ENCODE assay signal across 1 cellular context in the genomic region with DNA sequence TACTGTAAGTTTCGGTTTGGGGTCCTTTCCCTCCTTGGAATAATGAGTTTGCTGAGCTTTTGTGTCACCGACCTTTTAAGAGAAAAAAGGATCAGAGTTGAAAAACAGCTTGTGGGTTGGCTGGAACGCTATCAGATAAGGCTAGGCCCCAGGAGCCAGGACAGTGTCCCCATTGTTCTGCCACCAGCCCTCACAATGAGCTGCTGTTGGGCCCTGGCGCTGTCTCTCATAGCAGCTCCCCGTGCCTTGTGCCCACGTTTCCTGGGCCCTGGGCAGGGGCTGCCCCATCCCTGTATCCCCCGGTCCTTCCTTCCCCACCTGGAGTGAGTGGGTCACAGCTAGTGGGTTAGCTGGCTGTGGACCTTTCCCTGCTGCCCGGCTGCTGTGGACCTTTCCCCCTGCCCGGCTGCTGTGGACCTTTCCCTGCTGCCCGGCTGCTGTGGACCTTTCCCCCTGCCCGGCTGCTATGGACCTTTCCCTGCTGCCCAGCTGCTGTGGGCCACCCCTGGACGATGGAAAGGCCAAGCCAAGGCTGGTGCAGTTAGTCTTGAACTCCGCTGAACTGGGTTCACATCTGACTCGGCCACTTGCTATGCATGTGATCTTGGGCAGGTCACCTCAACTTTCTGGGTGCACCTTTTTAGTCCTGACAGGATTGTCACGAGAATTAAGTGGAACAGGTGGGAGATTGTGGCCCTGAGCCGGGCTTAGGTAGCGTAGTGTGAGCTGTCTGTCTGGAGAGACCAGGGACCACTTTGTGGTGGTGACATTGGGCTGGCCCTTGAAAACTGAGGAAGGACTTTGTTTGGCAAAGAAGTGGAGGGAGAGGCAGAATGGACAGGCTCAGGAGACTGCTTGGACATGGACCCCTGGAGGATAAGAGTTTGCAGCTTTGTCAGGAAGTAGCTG.
TF ChIP-seq lines count a peak whose summit lies in the region.

No MANE protein-coding gene starts in this region.

TF ChIP-seq in HepG2, 621 proteins besides CTCF, POLR2A, EP300 and RAD21 (continued from another document and continues in another):
- TF ChIP-seq, protein P1, sequence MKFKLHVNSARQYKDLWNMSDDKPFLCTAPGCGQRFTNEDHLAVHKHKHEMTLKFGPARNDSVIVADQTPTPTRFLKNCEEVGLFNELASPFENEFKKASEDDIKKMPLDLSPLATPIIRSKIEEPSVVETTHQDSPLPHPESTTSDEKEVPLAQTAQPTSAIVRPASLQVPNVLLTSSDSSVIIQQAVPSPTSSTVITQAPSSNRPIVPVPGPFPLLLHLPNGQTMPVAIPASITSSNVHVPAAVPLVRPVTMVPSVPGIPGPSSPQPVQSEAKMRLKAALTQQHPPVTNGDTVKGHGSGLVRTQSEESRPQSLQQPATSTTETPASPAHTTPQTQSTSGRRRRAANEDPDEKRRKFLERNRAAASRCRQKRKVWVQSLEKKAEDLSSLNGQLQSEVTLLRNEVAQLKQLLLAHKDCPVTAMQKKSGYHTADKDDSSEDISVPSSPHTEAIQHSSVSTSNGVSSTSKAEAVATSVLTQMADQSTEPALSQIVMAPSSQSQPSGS (CRISPR knock-in tag; IDR thresholded peaks at IDR 0.05), result peak; percentile 21; the same call in 1 of the 2 replicates
- TF ChIP-seq MBNL3 (CRISPR knock-in tag; conservative IDR thresholded peaks at IDR 0.05) (no peak), AKAP8 (CRISPR knock-in tag; IDR thresholded peaks at IDR 0.05) (no peak), PAXIP1 (CRISPR knock-in tag; conservative IDR thresholded peaks at IDR 0.05) (peak; percentile 85), KAT7 (CRISPR knock-in tag; IDR thresholded peaks at IDR 0.05; ENCODE audit: borderline replicate concordance) (no peak), YY1 (IDR thresholded peaks at IDR 0.05; ENCODE audit: insufficient read depth, insufficient replicate concordance, low read depth, low read length) (no peak), ZNF883 (CRISPR knock-in tag; IDR thresholded peaks at IDR 0.05; ENCODE audit: not compliant biosample characterization) (no peak), RFX3 (CRISPR knock-in tag; IDR thresholded peaks at IDR 0.05) (no peak), NR2C2 (CRISPR knock-in tag; IDR thresholded peaks at IDR 0.05; ENCODE audit: borderline replicate concordance) (peak; percentile 32; the same call in 1 of the 2 replicates), FLYWCH1 (CRISPR knock-in tag; IDR thresholded peaks at IDR 0.05) (no peak), ZNF788 (CRISPR knock-in tag; IDR thresholded peaks at IDR 0.05; ENCODE audit: borderline replicate concordance) (peak; percentile 88; the same call in 1 of the 2 replicates), ZNF7 (CRISPR knock-in tag; IDR thresholded peaks at IDR 0.05) (no peak), SOX13 (IDR thresholded peaks at IDR 0.05) (peak; percentile 81), SOX13 (CRISPR knock-in tag; conservative IDR thresholded peaks at IDR 0.05 in 1 of 2, IDR thresholded peaks at IDR 0.05 in 1 of 2) (peak in 1 of 2 experiments; percentile 92; a peak in 2 of 4 replicates), SIN3A (IDR thresholded peaks at IDR 0.05; ENCODE audit: borderline replicate concordance, low read depth, low read length) (0 out of 2 replicates have a peak, but pooled peaks have one; percentile 52), LRRFIP1 (CRISPR knock-in tag; conservative IDR thresholded peaks at IDR 0.05) (no peak), NCOA2 (CRISPR knock-in tag; IDR thresholded peaks at IDR 0.05) (peak; percentile 74), ZNF224 (CRISPR knock-in tag; IDR thresholded peaks at IDR 0.05) (no peak), GATAD2A (CRISPR knock-in tag; IDR thresholded peaks at IDR 0.05) (peak; percentile 62), BRF2 (CRISPR knock-in tag; IDR thresholded peaks at IDR 0.05) (no peak), NFAT5 (CRISPR knock-in tag; IDR thresholded peaks at IDR 0.05) (no peak), ZNF333 (CRISPR knock-in tag; IDR thresholded peaks at IDR 0.05; ENCODE audit: borderline replicate concordance) (0 out of 2 replicates have a peak, but pooled peaks have one; percentile 14), ARNTL (CRISPR knock-in tag; IDR thresholded peaks at IDR 0.05) (no peak), ZNF687 (CRISPR knock-in tag; IDR thresholded peaks at IDR 0.05) (peak; percentile 93), ZNF577 (CRISPR knock-in tag; IDR thresholded peaks at IDR 0.05; ENCODE audit: borderline replicate concordance, low read depth) (no peak), HOXA3 (CRISPR knock-in tag; IDR thresholded peaks at IDR 0.05) (peak; percentile 48), ZNF256 (CRISPR knock-in tag; conservative IDR thresholded peaks at IDR 0.05) (no peak), ZNF710 (CRISPR knock-in tag; IDR thresholded peaks at IDR 0.05; ENCODE audit: borderline replicate concordance) (0 out of 2 replicates have a peak, but pooled peaks have one; percentile 10)
- TF ChIP-seq, protein P2, sequence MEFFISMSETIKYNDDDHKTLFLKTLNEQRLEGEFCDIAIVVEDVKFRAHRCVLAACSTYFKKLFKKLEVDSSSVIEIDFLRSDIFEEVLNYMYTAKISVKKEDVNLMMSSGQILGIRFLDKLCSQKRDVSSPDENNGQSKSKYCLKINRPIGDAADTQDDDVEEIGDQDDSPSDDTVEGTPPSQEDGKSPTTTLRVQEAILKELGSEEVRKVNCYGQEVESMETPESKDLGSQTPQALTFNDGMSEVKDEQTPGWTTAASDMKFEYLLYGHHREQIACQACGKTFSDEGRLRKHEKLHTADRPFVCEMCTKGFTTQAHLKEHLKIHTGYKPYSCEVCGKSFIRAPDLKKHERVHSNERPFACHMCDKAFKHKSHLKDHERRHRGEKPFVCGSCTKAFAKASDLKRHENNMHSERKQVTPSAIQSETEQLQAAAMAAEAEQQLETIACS (CRISPR knock-in tag; IDR thresholded peaks at IDR 0.05), result no peak
